In genomic region chr22:11574231-11574630, GRCh38 we compare ENCODE assay signal across 7 cellular contexts.
DNase-seq lines count a peak whose midpoint lies in the region; ATAC-seq and TF ChIP-seq lines count a peak whose summit lies in the region.
"Not testable (repeated sequence)": the region's sequence is repeated elsewhere in the genome, so short reads cannot be mapped to it uniquely, and the experiment has no call there.

No MANE protein-coding gene starts in this region.

- not testable (repeated sequence) for TF ChIP-seq EP300 in Ishikawa (IDR thresholded peaks at IDR 0.05; ENCODE audit: borderline replicate concordance)

- not testable (repeated sequence) for H3K4me3 ChIP-seq in endodermal cell (ENCODE audit: low read length); right cardiac atrium (ENCODE audit: low read length); lower lobe of right lung; upper lobe of right lung

- 77 to 79% methylated on average over 14 of the region's 14 CpGs for WGBS in endodermal cell (ENCODE audit: insufficient coverage in 1 of 2, insufficient read length in 1 of 2), 2 experiments
- 74% methylated on average over 14 of the region's 14 CpGs for WGBS in right cardiac atrium

- intact Hi-C loops in right cardiac atrium (cut with DNase I); lower lobe of right lung (cut with DNase I); upper lobe of right lung (cut with DNase I): not testable (repeated sequence)

- H3K36me3 ChIP-seq in endodermal cell (ENCODE audit: control insufficient read depth, insufficient read depth, low read length); lower lobe of right lung; upper lobe of right lung: not testable (repeated sequence)

- H3K27me3 Mint-ChIP-seq in endodermal cell (ENCODE audit: insufficient read depth) = not testable (repeated sequence)

- DNase-seq in endodermal cell = peak; percentile 26
- peak in 2 of 3 donors; percentile 46 to 65 for DNase-seq in right cardiac atrium
- DNase-seq in lower lobe of right lung; omental fat pad (ENCODE audit: low spot score); stimulated activated effector memory CD8-positive, alpha-beta T cell treated with anti-CD3 and anti-CD28 coated beads, Interleukin-12 subunit alpha, Interleukin-12 subunit beta, amount 100 ng/mL, for 72 hours (ENCODE audit: low spot score in 2 of 2): not testable (repeated sequence)
- peak; percentile 68 for DNase-seq in upper lobe of right lung

- H3K4me3 Mint-ChIP-seq in endodermal cell; stimulated activated effector memory CD8-positive, alpha-beta T cell treated with anti-CD3 and anti-CD28 coated beads, Interleukin-12 subunit alpha, Interleukin-12 subunit beta, amount 100 ng/mL, for 72 hours: not testable (repeated sequence)

- H3K9me3 ChIP-seq in endodermal cell (ENCODE audit: control insufficient read depth, low read length) (peaks cover 85% of the 10 kb centered on the region), lower lobe of right lung (peaks cover 31% of the 10 kb centered on the region)
- H3K9me3 ChIP-seq in right cardiac atrium (ENCODE audit: control insufficient read depth, low read length); upper lobe of right lung: not testable (repeated sequence)

- H3K9ac ChIP-seq in endodermal cell (ENCODE audit: extremely low read depth, low read length, poor library complexity, severe bottlenecking) = not testable (repeated sequence)

- H3K4me1 ChIP-seq in endodermal cell (ENCODE audit: control insufficient read depth, insufficient read depth, low read length); right cardiac atrium (ENCODE audit: control insufficient read depth, insufficient read depth, low read length); lower lobe of right lung; upper lobe of right lung: not testable (repeated sequence)

- peaks cover 99% of the 10 kb centered on the region for H3K9me3 Mint-ChIP-seq in endodermal cell
- H3K9me3 Mint-ChIP-seq in stimulated activated effector memory CD8-positive, alpha-beta T cell treated with anti-CD3 and anti-CD28 coated beads, Interleukin-12 subunit alpha, Interleukin-12 subunit beta, amount 100 ng/mL, for 72 hours = peaks cover 41% of the 10 kb centered on the region

- TF ChIP-seq CTCF in endodermal cell (conservative IDR thresholded peaks at IDR 0.05); lower lobe of right lung (IDR thresholded peaks at IDR 0.05); omental fat pad (IDR thresholded peaks at IDR 0.05); upper lobe of right lung (IDR thresholded peaks at IDR 0.05): not testable (repeated sequence)

- peak; percentile 40 to 43 for ATAC-seq in right cardiac atrium
- ATAC-seq in lower lobe of right lung = peak; percentile 47 to 63
- peak; percentile 51 for ATAC-seq in omental fat pad (ENCODE audit: low FRiP score)
- ATAC-seq in stimulated activated effector memory CD8-positive, alpha-beta T cell treated with anti-CD3 and anti-CD28 coated beads, Interleukin-12 subunit alpha, Interleukin-12 subunit beta, amount 100 ng/mL, for 72 hours = peak; percentile 16
- peak; percentile 63 for ATAC-seq in upper lobe of right lung

- H3K27ac ChIP-seq in endodermal cell (ENCODE audit: low read depth, low read length); right cardiac atrium (ENCODE audit: low read length); lower lobe of right lung; upper lobe of right lung: not testable (repeated sequence)

- H3K27me3 ChIP-seq in endodermal cell (ENCODE audit: control insufficient read depth, insufficient read depth, low read length, poor library complexity, severe bottlenecking); right cardiac atrium (ENCODE audit: control insufficient read depth, insufficient read depth); lower lobe of right lung (ENCODE audit: low read depth); upper lobe of right lung: not testable (repeated sequence)

- H3K27ac Mint-ChIP-seq in endodermal cell; stimulated activated effector memory CD8-positive, alpha-beta T cell treated with anti-CD3 and anti-CD28 coated beads, Interleukin-12 subunit alpha, Interleukin-12 subunit beta, amount 100 ng/mL, for 72 hours: not testable (repeated sequence)

- not testable (repeated sequence) for TF ChIP-seq RAD21 in Ishikawa (IDR thresholded peaks at IDR 0.05; ENCODE audit: low read depth)

- not testable (repeated sequence) for H3K36me3 Mint-ChIP-seq in endodermal cell (ENCODE audit: low read depth); stimulated activated effector memory CD8-positive, alpha-beta T cell treated with anti-CD3 and anti-CD28 coated beads, Interleukin-12 subunit alpha, Interleukin-12 subunit beta, amount 100 ng/mL, for 72 hours

- H3K4me1 Mint-ChIP-seq in endodermal cell; stimulated activated effector memory CD8-positive, alpha-beta T cell treated with anti-CD3 and anti-CD28 coated beads, Interleukin-12 subunit alpha, Interleukin-12 subunit beta, amount 100 ng/mL, for 72 hours: not testable (repeated sequence)

TF ChIP-seq in Ishikawa, 13 proteins besides CTCF, POLR2A, EP300 and RAD21:
- 0 out of 2 replicates have a peak, but pooled peaks have one; percentile 12 for TF ChIP-seq NFIC (IDR thresholded peaks at IDR 0.05)
